In the genomic region with DNA sequence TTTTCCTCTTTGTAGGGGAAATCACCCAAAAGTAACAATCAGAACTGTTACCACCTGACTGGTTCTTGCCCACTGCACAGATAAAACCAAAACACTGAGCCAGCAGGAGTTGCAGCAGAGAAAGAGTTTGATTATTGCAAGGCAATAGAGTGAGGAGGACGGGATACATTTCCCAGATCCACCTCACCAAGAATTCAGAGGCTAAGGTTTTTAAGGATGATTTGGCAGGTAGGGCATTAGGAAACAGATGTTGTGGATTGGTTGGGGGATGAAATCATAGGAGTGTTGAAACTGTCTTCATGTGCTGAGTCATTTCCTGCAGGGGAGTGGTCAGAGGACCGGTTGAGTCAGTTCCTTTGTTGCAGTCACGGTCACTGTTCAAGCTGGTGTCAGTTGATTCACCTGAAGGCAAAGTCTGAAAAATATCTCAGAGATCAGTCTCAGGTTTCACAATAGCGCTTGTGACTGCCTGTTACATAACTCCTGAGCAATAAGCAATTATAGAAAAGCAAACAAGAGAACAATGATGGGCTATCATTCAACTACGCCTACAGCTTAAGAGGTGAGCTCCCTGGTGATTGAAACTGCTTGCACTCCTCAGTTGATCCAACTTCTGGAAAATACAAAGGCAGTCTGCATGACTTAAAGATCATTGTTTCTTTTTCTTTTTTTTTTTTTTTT, we compare ENCODE assay signal across 1 cellular context.
TF ChIP-seq lines count a peak whose summit lies in the region.

No MANE protein-coding gene starts in this region.

TF ChIP-seq in K562, 482 proteins besides CTCF, POLR2A, EP300 and RAD21 (continued from another document and continues in another):
- TF ChIP-seq, protein P1, sequence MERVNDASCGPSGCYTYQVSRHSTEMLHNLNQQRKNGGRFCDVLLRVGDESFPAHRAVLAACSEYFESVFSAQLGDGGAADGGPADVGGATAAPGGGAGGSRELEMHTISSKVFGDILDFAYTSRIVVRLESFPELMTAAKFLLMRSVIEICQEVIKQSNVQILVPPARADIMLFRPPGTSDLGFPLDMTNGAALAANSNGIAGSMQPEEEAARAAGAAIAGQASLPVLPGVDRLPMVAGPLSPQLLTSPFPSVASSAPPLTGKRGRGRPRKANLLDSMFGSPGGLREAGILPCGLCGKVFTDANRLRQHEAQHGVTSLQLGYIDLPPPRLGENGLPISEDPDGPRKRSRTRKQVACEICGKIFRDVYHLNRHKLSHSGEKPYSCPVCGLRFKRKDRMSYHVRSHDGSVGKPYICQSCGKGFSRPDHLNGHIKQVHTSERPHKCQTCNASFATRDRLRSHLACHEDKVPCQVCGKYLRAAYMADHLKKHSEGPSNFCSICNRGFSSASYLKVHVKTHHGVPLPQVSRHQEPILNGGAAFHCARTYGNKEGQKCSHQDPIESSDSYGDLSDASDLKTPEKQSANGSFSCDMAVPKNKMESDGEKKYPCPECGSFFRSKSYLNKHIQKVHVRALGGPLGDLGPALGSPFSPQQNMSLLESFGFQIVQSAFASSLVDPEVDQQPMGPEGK (CRISPR knock-in tag; IDR thresholded peaks at IDR 0.05; ENCODE audit: borderline replicate concordance), result no peak
- TF ChIP-seq POLR3A (IDR thresholded peaks at IDR 0.05; ENCODE audit: borderline replicate concordance, extremely low read depth, insufficient read depth, insufficient read length) (no peak), HDAC6 (IDR thresholded peaks at IDR 0.05; ENCODE audit: low read depth, low read length) (no peak), BACH1 (tag; IDR thresholded peaks at IDR 0.05) (peak; percentile 89), MAFF (IDR thresholded peaks at IDR 0.05; ENCODE audit: low read length) (peak; percentile 86), BRD4 (IDR thresholded peaks at IDR 0.05) (no peak), BHLHE40 (IDR thresholded peaks at IDR 0.05; ENCODE audit: low read length) (peak; percentile 92), ZNF785 (CRISPR knock-in tag; IDR thresholded peaks at IDR 0.05) (no peak), SMAD1 (IDR thresholded peaks at IDR 0.05; ENCODE audit: low read depth, low read length, partially characterized antibody) (peak; percentile 89), POLR2AphosphoS2 (IDR thresholded peaks at IDR 0.05; ENCODE audit: low read length) (no peak), ZNF444 (CRISPR knock-in tag; IDR thresholded peaks at IDR 0.05) (no peak), PBX2 (CRISPR knock-in tag; IDR thresholded peaks at IDR 0.05; ENCODE audit: low read depth) (no peak), PBX2 (tag; conservative IDR thresholded peaks at IDR 0.05; ENCODE audit: low read depth) (peak; percentile 62), TAF7 (tag; IDR thresholded peaks at IDR 0.05) (no peak), XRCC4 (IDR thresholded peaks at IDR 0.05; ENCODE audit: extremely low read depth, insufficient read depth, insufficient read length) (no peak), TCF7L2 (IDR thresholded peaks at IDR 0.05; ENCODE audit: low read depth, low read length) (no peak), ZBTB34 (CRISPR knock-in tag; IDR thresholded peaks at IDR 0.05) (no peak), JUND (IDR thresholded peaks at IDR 0.05; ENCODE audit: borderline replicate concordance, low read depth, low read length) (peak; percentile 97), JUND (tag; IDR thresholded peaks at IDR 0.05; ENCODE audit: borderline replicate concordance, low read depth, low read length) (peak; percentile 97), E2F8 (IDR thresholded peaks at IDR 0.05; ENCODE audit: low read depth, partially characterized antibody) (peak; percentile 65), NCOR1 (IDR thresholded peaks at IDR 0.05) (peak; percentile 86), SRSF1 (IDR thresholded peaks at IDR 0.05; ENCODE audit: low read depth, low read length) (no peak), ZNF764 (CRISPR knock-in tag; IDR thresholded peaks at IDR 0.05; ENCODE audit: low read depth) (no peak), CUX1 (CRISPR knock-in tag; IDR thresholded peaks at IDR 0.05) (no peak), GABPB2 (CRISPR knock-in tag; conservative IDR thresholded peaks at IDR 0.05) (no peak), ZBTB5 (IDR thresholded peaks at IDR 0.05) (no peak), RBFOX2 (IDR thresholded peaks at IDR 0.05; ENCODE audit: low read depth, low read length) (peak; percentile 52)
- TF ChIP-seq, protein P2, sequence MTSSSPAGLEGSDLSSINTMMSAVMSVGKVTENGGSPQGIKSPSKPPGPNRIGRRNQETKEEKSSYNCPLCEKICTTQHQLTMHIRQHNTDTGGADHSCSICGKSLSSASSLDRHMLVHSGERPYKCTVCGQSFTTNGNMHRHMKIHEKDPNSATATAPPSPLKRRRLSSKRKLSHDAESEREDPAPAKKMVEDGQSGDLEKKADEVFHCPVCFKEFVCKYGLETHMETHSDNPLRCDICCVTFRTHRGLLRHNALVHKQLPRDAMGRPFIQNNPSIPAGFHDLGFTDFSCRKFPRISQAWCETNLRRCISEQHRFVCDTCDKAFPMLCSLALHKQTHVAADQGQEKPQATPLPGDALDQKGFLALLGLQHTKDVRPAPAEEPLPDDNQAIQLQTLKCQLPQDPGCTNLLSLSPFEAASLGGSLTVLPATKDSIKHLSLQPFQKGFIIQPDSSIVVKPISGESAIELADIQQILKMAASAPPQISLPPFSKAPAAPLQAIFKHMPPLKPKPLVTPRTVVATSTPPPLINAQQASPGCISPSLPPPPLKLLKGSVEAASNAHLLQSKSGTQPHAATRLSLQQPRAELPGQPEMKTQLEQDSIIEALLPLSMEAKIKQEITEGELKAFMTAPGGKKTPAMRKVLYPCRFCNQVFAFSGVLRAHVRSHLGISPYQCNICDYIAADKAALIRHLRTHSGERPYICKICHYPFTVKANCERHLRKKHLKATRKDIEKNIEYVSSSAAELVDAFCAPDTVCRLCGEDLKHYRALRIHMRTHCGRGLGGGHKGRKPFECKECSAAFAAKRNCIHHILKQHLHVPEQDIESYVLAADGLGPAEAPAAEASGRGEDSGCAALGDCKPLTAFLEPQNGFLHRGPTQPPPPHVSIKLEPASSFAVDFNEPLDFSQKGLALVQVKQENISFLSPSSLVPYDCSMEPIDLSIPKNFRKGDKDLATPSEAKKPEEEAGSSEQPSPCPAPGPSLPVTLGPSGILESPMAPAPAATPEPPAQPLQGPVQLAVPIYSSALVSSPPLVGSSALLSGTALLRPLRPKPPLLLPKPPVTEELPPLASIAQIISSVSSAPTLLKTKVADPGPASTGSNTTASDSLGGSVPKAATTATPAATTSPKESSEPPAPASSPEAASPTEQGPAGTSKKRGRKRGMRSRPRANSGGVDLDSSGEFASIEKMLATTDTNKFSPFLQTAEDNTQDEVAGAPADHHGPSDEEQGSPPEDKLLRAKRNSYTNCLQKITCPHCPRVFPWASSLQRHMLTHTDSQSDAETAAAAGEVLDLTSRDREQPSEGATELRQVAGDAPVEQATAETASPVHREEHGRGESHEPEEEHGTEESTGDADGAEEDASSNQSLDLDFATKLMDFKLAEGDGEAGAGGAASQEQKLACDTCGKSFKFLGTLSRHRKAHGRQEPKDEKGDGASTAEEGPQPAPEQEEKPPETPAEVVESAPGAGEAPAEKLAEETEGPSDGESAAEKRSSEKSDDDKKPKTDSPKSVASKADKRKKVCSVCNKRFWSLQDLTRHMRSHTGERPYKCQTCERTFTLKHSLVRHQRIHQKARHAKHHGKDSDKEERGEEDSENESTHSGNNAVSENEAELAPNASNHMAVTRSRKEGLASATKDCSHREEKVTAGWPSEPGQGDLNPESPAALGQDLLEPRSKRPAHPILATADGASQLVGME (CRISPR knock-in tag; IDR thresholded peaks at IDR 0.05), result no peak
